ENCODE assay signal across 8 cellular contexts in genomic region chr2:25951071-25951547, GRCh38. TPM values are rescaled to one million over a fixed set of nuclear protein-coding genes. Genes with fewer than 3 reads are reported as not detected.
DNase-seq lines count a peak whose midpoint lies in the region; ATAC-seq, FAIRE-seq and TF ChIP-seq lines count a peak whose summit lies in the region.

No MANE protein-coding gene starts in this region.

- peak overlapping the region; percentile 79 for H3K27ac ChIP-seq in angular gyrus (ENCODE audit: low read depth, low read length)

- FAIRE-seq in H54 (lab: Jason Lieb, UNC), result peak; percentile 66

- DNase-seq in BJ (ENCODE audit: low read depth) (peak; percentile 21), H54 (ENCODE audit: insufficient read length, low spot score) (peak; percentile 71), NCI-H187 treated with DMSO at 0.1 percent for 48 hours (lab: John Stamatoyannopoulos, UW) (peak; percentile 44), T-helper 22 cell (ENCODE audit: low read depth) (peak; percentile 31), left ventricle myocardium superior (peak; percentile 77), retina (peak; percentile 79)

- TF ChIP-seq CTCF in BJ (IDR thresholded peaks at IDR 0.05; ENCODE audit: insufficient read depth, low read depth, low read length), result peak; percentile 94

- peaks cover 1% of the 10 kb centered on the region; the same call in 1 of the 2 replicates for H3K36me3 ChIP-seq in BJ (ENCODE audit: control insufficient read depth, insufficient read depth, low read length)

- POLR2A ChIA-PET in BJ (lab: Charles Lee), result interaction anchor here (0.6 kb wide), 1 partner anchor 198 kb away, joined by 3 read pairs; no protein-coding TSS in a partner anchor

- ATAC-seq in left ventricle myocardium superior (peak; percentile 97), GM18858 (IDR thresholded peaks at IDR 0.05; ENCODE audit: unreplicated experiment) (no peak)

- no peaks in the 10 kb centered on the region for H3K27me3 ChIP-seq in BJ (ENCODE audit: control insufficient read depth, insufficient read depth, low read length)

- H3K4me3 ChIP-seq in BJ (ENCODE audit: low read depth, low read length), result no peak overlapping the region

- intact Hi-C loops in left ventricle myocardium superior (cut with micrococcal nuclease), result loop anchor here (10.0 kb wide), 1 partner anchor 194 kb away; no protein-coding TSS in a partner anchor

- CTCF ChIA-PET in BJ (lab: Yijun Ruan, JAX), result interaction anchor here (0.5 to 3.1 kb wide), 35 partner anchors 8 to 628 kb away, joined by 3 to 25 read pairs (median 4); partner anchors contain the start of genes ASXL2, KIF3C and RAB10

- TF ChIP-seq POLR2A in H54 (IDR thresholded peaks at IDR 0.05; ENCODE audit: low read depth, low read length), result no peak

RNA-seq across cellular contexts. Expression of gene KIF3C, which starts 31.2 kb away (rescaled TPM):
- polyA plus RNA-seq in BJ (2011; rRNA removed), result 6.6 and 7.0 TPM in 2 replicates
- polyA minus RNA-seq in BJ (2011; rRNA and poly(A)+ RNA removed), result 8.4 and 9.1 TPM in 2 replicates
- 3.1 TPM for total RNA-seq in left ventricle myocardium superior

Comparison
In these comparisons a context has a peak if more than half of its experiments do, and no peak if none do; other contexts are left out.
1. DNase-seq: peak in every context shown above with its lines; median percentile 79 in retina; 77 in left ventricle myocardium superior; 71 in H54; 44 in NCI-H187 treated with DMSO at 0.1 percent for 48 hours; 31 in T-helper 22 cell; 21 in BJ.